ENCODE assay signal across 10 cellular contexts in genomic region chr19:43201891-43202290, GRCh38. TPM values are rescaled to one million over a fixed set of nuclear protein-coding genes. Genes with fewer than 3 reads are reported as not detected.
A peak's percentile ranks its signal among the peaks of the same experiment; 100 is the strongest.
DNase-seq lines count a peak whose midpoint lies in the region; ATAC-seq, FAIRE-seq and TF ChIP-seq lines count a peak whose summit lies in the region.
"Not testable (repeated sequence)": the region's sequence is repeated elsewhere in the genome, so short reads cannot be mapped to it uniquely, and the experiment has no call there.
"Had no signal": no experiment of that assay in that cellular context is flagged by ENCODE, and none has a peak within 500 bp of the region (broad histone marks: within the 10 kb centered on the region; RNA-seq: fewer than 3 reads in every experiment).

No MANE protein-coding gene starts in this region.

- not testable (repeated sequence) for TF ChIP-seq POLR2A in HCT116 (IDR thresholded peaks at IDR 0.05; ENCODE audit: borderline replicate concordance, extremely low read depth, insufficient read depth, insufficient read length)

- not testable (repeated sequence) for H3K9me3 ChIP-seq in AG04450 (ENCODE audit: control insufficient read depth, insufficient read depth, low read length); HCT116 (ENCODE audit: control insufficient read depth in 1 of 2, insufficient read depth in 1 of 2, low read depth in 1 of 2, low read length in 2 of 2); PC-9 (ENCODE audit: insufficient read depth, low read depth); astrocyte (ENCODE audit: insufficient read depth, low read depth, low read length); esophagus (ENCODE audit: control insufficient read depth in 2 of 2, insufficient read depth in 1 of 2, low read depth in 1 of 2, low read length in 1 of 2); keratinocyte (ENCODE audit: control insufficient read depth, low read depth, low read length); parathyroid adenoma (ENCODE audit: control insufficient read depth, low read length)

- WGBS in esophagus, 2 donors = 42 to 71% methylated on average over 2 of the region's 2 CpGs

- H4K20me1 ChIP-seq in HCT116 (ENCODE audit: insufficient read depth); PC-9 (ENCODE audit: insufficient read depth); astrocyte (ENCODE audit: insufficient read depth, low read length); keratinocyte (ENCODE audit: control insufficient read depth, extremely low read depth, insufficient read depth, low read length): not testable (repeated sequence)

- intact Hi-C loops in HCT116 (cut with micrococcal nuclease); PC-9 (cut with micrococcal nuclease; ENCODE audit: unreplicated experiment): not testable (repeated sequence)

- not testable (repeated sequence) for BruUV-seq in HCT116 (replicated peaks; lab: Mats Ljungman, UMichigan); PC-9 (replicated peaks; lab: Mats Ljungman, UMichigan)

- H3K9me3 Mint-ChIP-seq in astrocyte (ENCODE audit: unreplicated experiment) = not testable (repeated sequence)

- H3K36me3 ChIP-seq in HCT116 (ENCODE audit: control insufficient read depth in 1 of 2, insufficient read depth in 2 of 2, low read length in 2 of 2); PC-9 (ENCODE audit: low read depth); astrocyte (ENCODE audit: insufficient read depth, low read length); esophagus (ENCODE audit: control insufficient read depth in 2 of 2, insufficient read depth in 2 of 2, low read length in 1 of 2); keratinocyte (ENCODE audit: control insufficient read depth in 2 of 2, extremely low read depth in 1 of 2, insufficient read depth in 2 of 2, low read length in 2 of 2); parathyroid adenoma (ENCODE audit: control insufficient read depth, insufficient read depth, low read length): not testable (repeated sequence)

- H3K4me3 Mint-ChIP-seq in astrocyte (ENCODE audit: unreplicated experiment) = not testable (repeated sequence)

- not testable (repeated sequence) for TF ChIP-seq CTCF in AG04450 (IDR thresholded peaks at IDR 0.05; ENCODE audit: low read depth, low read length); HCT116 (IDR thresholded peaks at IDR 0.05 in 2 of 3, conservative IDR thresholded peaks at IDR 0.05 in 1 of 3; ENCODE audit: borderline replicate concordance in 1 of 3, insufficient read depth in 1 of 3, low read depth in 2 of 3, low read length in 2 of 3); PC-9 (conservative IDR thresholded peaks at IDR 0.05); astrocyte (IDR thresholded peaks at IDR 0.05; ENCODE audit: insufficient read depth, low read depth, low read length); keratinocyte (optimal IDR thresholded peaks at IDR 0.05 in 1 of 3, IDR thresholded peaks at IDR 0.05 in 1 of 3, conservative IDR thresholded peaks at IDR 0.05 in 1 of 3; ENCODE audit: extremely low read depth in 1 of 3, insufficient read depth in 2 of 3, low read length in 3 of 3); parathyroid adenoma (IDR thresholded peaks at IDR 0.05)

- H2AFZ ChIP-seq in HCT116 (ENCODE audit: low read depth, low read length, poor library complexity, severe bottlenecking); PC-9; astrocyte (ENCODE audit: low read depth, low read length); keratinocyte (ENCODE audit: control insufficient read depth, low read length); parathyroid adenoma: not testable (repeated sequence)

- not testable (repeated sequence) for H3F3A ChIP-seq in PC-9 (ENCODE audit: insufficient read depth, low read depth)

- not testable (repeated sequence) for H3K27me3 Mint-ChIP-seq in astrocyte (ENCODE audit: low read depth, unreplicated experiment)

- H3K4me3 ChIP-seq in AG04450 (ENCODE audit: low read depth, low read length); HCT116 (replicated peaks in 1 of 2; ENCODE audit: low read depth in 1 of 2, low read length in 2 of 2); PC-9; astrocyte (ENCODE audit: insufficient read depth, low read depth, low read length); esophagus (ENCODE audit: low read depth in 1 of 2, low read length in 2 of 2); parathyroid adenoma (ENCODE audit: low read depth, low read length): not testable (repeated sequence)
- peak overlapping the region in 1 of 3 experiments; percentile 27 for H3K4me3 ChIP-seq in keratinocyte (ENCODE audit: control insufficient read depth in 2 of 3, extremely low read depth in 1 of 3, insufficient read depth in 2 of 3, low read depth in 1 of 3, low read length in 3 of 3)

- FAIRE-seq in astrocyte (lab: Jason Lieb, UNC) = not testable (repeated sequence)
- peak; percentile 86 for FAIRE-seq in keratinocyte (lab: Jason Lieb, UNC)

- H3K27ac ChIP-seq in AG04450 (ENCODE audit: low read depth, low read length) = peak overlapping the region; percentile 97
- not testable (repeated sequence) for H3K27ac ChIP-seq in HCT116 (ENCODE audit: low read depth, low read length)
- H3K27ac ChIP-seq in PC-9 = peak overlapping the region; percentile 72
- peak overlapping the region; percentile 87 for H3K27ac ChIP-seq in astrocyte (ENCODE audit: low read depth, low read length)
- peak overlapping the region; percentile 76 to 78 for H3K27ac ChIP-seq in esophagus (ENCODE audit: low read depth in 2 of 2, low read length in 1 of 2)
- H3K27ac ChIP-seq in keratinocyte (ENCODE audit: control insufficient read depth, insufficient read depth, low read length) = peak overlapping the region; percentile 88
- H3K27ac ChIP-seq in parathyroid adenoma = peak overlapping the region; percentile 96

- not testable (repeated sequence) for H3K9ac ChIP-seq in HCT116 (ENCODE audit: low read length); parathyroid adenoma
- H3K9ac ChIP-seq in astrocyte (ENCODE audit: low read length) (peak overlapping the region; percentile 76), keratinocyte (ENCODE audit: control insufficient read depth, extremely low read depth, insufficient read depth, low read length) (peak overlapping the region; percentile 70)

- dilution Hi-C loops in keratinocyte (cut with MboI; ENCODE audit: extremely low pct_ligation_motif_present, low sequenced_read_pairs) = not testable (repeated sequence)

- not testable (repeated sequence) for H3K27ac Mint-ChIP-seq in astrocyte (ENCODE audit: unreplicated experiment)

- peak overlapping the region; percentile 45; the same call in 1 of the 2 replicates for H3K4me2 ChIP-seq in HCT116 (ENCODE audit: low read length)
- peak overlapping the region; percentile 42; the same call in 1 of the 2 replicates for H3K4me2 ChIP-seq in PC-9
- peak overlapping the region; percentile 62 for H3K4me2 ChIP-seq in astrocyte (ENCODE audit: low read length)
- H3K4me2 ChIP-seq in keratinocyte (ENCODE audit: control insufficient read depth, extremely low read depth, insufficient read depth, low read depth, low read length) = peak overlapping the region; percentile 67
- H3K4me2 ChIP-seq in parathyroid adenoma (ENCODE audit: low read length) = not testable (repeated sequence)

- H3K4me1 ChIP-seq in HCT116 (ENCODE audit: control insufficient read depth in 1 of 2, insufficient read depth in 2 of 2, low read length in 2 of 2) (peaks cover 10 to 15% of the 10 kb centered on the region in 2 experiments), astrocyte (ENCODE audit: insufficient read depth, low read length) (peaks cover 16% of the 10 kb centered on the region), keratinocyte (ENCODE audit: control insufficient read depth, extremely low read depth, insufficient read depth, low read length) (peaks cover 32% of the 10 kb centered on the region), parathyroid adenoma (peaks cover 26% of the 10 kb centered on the region)
- not testable (repeated sequence) for H3K4me1 ChIP-seq in PC-9 (replicated peaks; ENCODE audit: insufficient read depth); esophagus (ENCODE audit: control insufficient read depth in 2 of 2, insufficient read depth in 2 of 2, low read length in 1 of 2)

- H3K9me1 ChIP-seq in keratinocyte (ENCODE audit: control insufficient read depth, extremely low read depth, insufficient read depth, low read length) = not testable (repeated sequence)

- not testable (repeated sequence) for TF ChIP-seq RAD21 in HCT116 (IDR thresholded peaks at IDR 0.05; ENCODE audit: low read depth)

- not testable (repeated sequence) for H3K9me2 ChIP-seq in HCT116 (ENCODE audit: insufficient read depth); PC-9 (ENCODE audit: insufficient read depth)

- H3K27me3 ChIP-seq in AG04450 (ENCODE audit: control insufficient read depth, insufficient read depth, low read length); HCT116 (ENCODE audit: insufficient read depth, low read length); PC-9 (ENCODE audit: insufficient read depth, low read depth); astrocyte (ENCODE audit: insufficient read depth, low read length); esophagus (ENCODE audit: control insufficient read depth in 1 of 2, insufficient read depth in 2 of 2, low read length in 2 of 2); keratinocyte (ENCODE audit: control insufficient read depth, extremely low read depth, insufficient read depth, low read length); parathyroid adenoma (ENCODE audit: control insufficient read depth, insufficient read depth, low read length): not testable (repeated sequence)

- not testable (repeated sequence) for H3K36me3 Mint-ChIP-seq in astrocyte (ENCODE audit: low read depth, unreplicated experiment)

- not testable (repeated sequence) for H3K4me1 Mint-ChIP-seq in astrocyte (ENCODE audit: low read depth, unreplicated experiment)

- not testable (repeated sequence) for DNase-seq in AG04450 (ENCODE audit: low read depth, low spot score); HCT116 (ENCODE audit: low read depth, low spot score); PC-9; astrocyte (ENCODE audit: low read depth); keratinocyte (ENCODE audit: low read depth, low spot score)

- CTCF ChIA-PET in AG04450 (lab: Charles Lee); HCT116 (lab: Charles Lee); PC-9 (lab: Charles Lee): not testable (repeated sequence)

- H3K79me2 ChIP-seq in HCT116 (ENCODE audit: insufficient read depth, low read length); PC-9 (ENCODE audit: low read depth); astrocyte (ENCODE audit: insufficient read depth, low read length); keratinocyte (ENCODE audit: control insufficient read depth, insufficient read depth, low read length); parathyroid adenoma: not testable (repeated sequence)

- POLR2A ChIA-PET in AG04450 (lab: Yijun Ruan, JAX) = interaction anchor here (1.0 kb wide), 1 partner anchor 20 kb away, joined by 3 read pairs; no protein-coding TSS in a partner anchor
- POLR2A ChIA-PET in HCT116 (lab: Charles Lee); PC-9 (lab: Charles Lee; ENCODE audit: unreplicated experiment): not testable (repeated sequence)

- ATAC-seq in HCT116 = not testable (repeated sequence)

- RAD21 ChIA-PET in HCT116 (lab: Charles Lee; ENCODE audit: low non-redundant PET in 1 of 2, low total read pairs in 2 of 2, uncharacterized antibody in 2 of 2, unreplicated experiment in 2 of 2) = not testable (repeated sequence)

RNA-seq across cellular contexts. Expression of gene PSG4, which starts 3.5 kb away (rescaled TPM):
- polyA plus RNA-seq in AG04450 (2011; rRNA removed) = 0.56 and 0.84 TPM in 2 replicates
- 0.69 TPM in 1 of 2 replicates, not detected in the other for polyA minus RNA-seq in AG04450 (2011; rRNA and poly(A)+ RNA removed)
- total RNA-seq in HCT116 (2021; ENCODE audit: unreplicated experiment) = not detected
- polyA plus RNA-seq in HCT116 (2012) = not detected in 2 replicates
- total RNA-seq in PC-9 (2021) = 0.24 TPM in 1 of 2 replicates, not detected in the other
- total RNA-seq in astrocyte = 0.84 and 1.4 TPM in 2 replicates
- polyA plus RNA-seq in esophagus = 1 to 10 TPM in 1 of 2 donors, under 1 TPM in 1; 0.08 to 1.6 TPM
- 0.10 to 0.27 TPM (median 0.15 TPM) in 3 replicates for polyA plus RNA-seq in keratinocyte
- polyA plus RNA-seq in keratinocyte (2011; ENCODE audit: low read depth) = 3.2 TPM
- 0.40 TPM in 1 of 2 replicates, not detected in the other for polyA plus RNA-seq in keratinocyte (2011; cell fraction: cytosol; rRNA removed)
- 0.78 and 0.81 TPM in 2 replicates for polyA plus RNA-seq in keratinocyte (2011; cell fraction: nucleus; rRNA removed)
- polyA plus RNA-seq in keratinocyte (2012; ENCODE audit: low replicate concordance) = 0.16 and 8.5 TPM in 2 replicates
- polyA minus RNA-seq in keratinocyte = not detected in 3 replicates
- not detected for polyA minus RNA-seq in keratinocyte (2011; cell fraction: cytosol; rRNA and poly(A)+ RNA removed)
- 0.84 TPM in 1 of 2 replicates, not detected in the other for polyA minus RNA-seq in keratinocyte (2011; cell fraction: nucleus; rRNA and poly(A)+ RNA removed)
- total RNA-seq: H7, K562, NCI-H460 had no signal

RNA-seq across cellular contexts. Expression of gene PSG5, which starts 15.6 kb away (rescaled TPM):
- 115 and 135 TPM in 2 replicates for polyA plus RNA-seq in AG04450 (2011; rRNA removed)
- polyA minus RNA-seq in AG04450 (2011; rRNA and poly(A)+ RNA removed) = 36.9 and 46.6 TPM in 2 replicates
- total RNA-seq in HCT116 (2021; ENCODE audit: unreplicated experiment) = not detected
- polyA plus RNA-seq in HCT116 (2012) = not detected in 2 replicates
- 0.43 and 2.3 TPM in 2 replicates for total RNA-seq in PC-9 (2021)
- 0.65 and 0.86 TPM in 2 replicates for total RNA-seq in astrocyte
- polyA plus RNA-seq in esophagus = not detected
- 5.2 to 10.2 TPM (median 7.8 TPM) in 3 replicates for polyA plus RNA-seq in keratinocyte
- polyA plus RNA-seq in keratinocyte (2011; ENCODE audit: low read depth) = 12.9 TPM
- polyA plus RNA-seq in keratinocyte (2011; cell fraction: cytosol; rRNA removed) = 7.7 and 13.9 TPM in 2 replicates
- 37.4 and 39.1 TPM in 2 replicates for polyA plus RNA-seq in keratinocyte (2011; cell fraction: nucleus; rRNA removed)
- polyA plus RNA-seq in keratinocyte (2012; ENCODE audit: low replicate concordance) = 7.5 and 34.0 TPM in 2 replicates
- polyA minus RNA-seq in keratinocyte = 1.9 to 2.9 TPM (median 2.4 TPM) in 3 replicates
- polyA minus RNA-seq in keratinocyte (2011; cell fraction: cytosol; rRNA and poly(A)+ RNA removed) = 10.4 TPM
- polyA minus RNA-seq in keratinocyte (2011; cell fraction: nucleus; rRNA and poly(A)+ RNA removed) = 13.2 and 15.1 TPM in 2 replicates
- total RNA-seq: H7, K562, NCI-H460 had no signal
- polyA plus RNA-seq: K562 had no signal
